In the genomic region with DNA sequence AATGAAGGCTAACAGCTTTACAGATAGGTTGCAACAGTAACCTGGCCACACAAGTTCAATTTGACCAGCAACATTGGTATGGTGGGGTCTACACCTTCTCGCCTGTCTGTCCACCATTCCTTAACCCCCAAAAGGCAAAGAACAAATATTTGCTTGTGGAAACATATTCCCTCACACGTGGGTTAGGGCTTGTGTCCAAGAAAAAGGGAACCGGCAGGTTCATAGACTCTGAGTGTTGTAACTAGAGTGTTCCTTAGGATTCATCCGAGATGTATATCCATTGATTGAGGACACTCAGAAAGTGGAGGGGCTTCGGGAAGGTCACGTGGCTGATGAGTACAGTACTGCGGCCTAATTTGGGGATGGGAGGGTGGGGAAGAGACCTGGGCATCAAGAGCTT, we compare ENCODE assay signal across 8 cellular contexts. TPM values are rescaled to one million over a fixed set of nuclear protein-coding genes. Genes with fewer than 3 reads are reported as not detected.
DNase-seq lines count a peak whose midpoint lies in the region; ATAC-seq and TF ChIP-seq lines count a peak whose summit lies in the region.

No MANE protein-coding gene starts in this region.

- H3K36me3 ChIP-seq in sigmoid colon = no peaks in the 10 kb centered on the region

- TF ChIP-seq CTCF in fibroblast of pulmonary artery (IDR thresholded peaks at IDR 0.05; ENCODE audit: low read length, missing control alignments) (no peak), sigmoid colon (IDR thresholded peaks at IDR 0.05) (no peak)

- CTCF ChIA-PET in T-cell (lab: Charles Lee) = interaction anchor here (0.5 to 0.7 kb wide), 3 partner anchors 10 to 1366 kb away, joined by 3 to 6 read pairs (median 3); no protein-coding TSS in a partner anchor

- peaks cover 4 to 18% (median 14%) of the 10 kb centered on the region in 3 donors for H3K4me1 Mint-ChIP-seq in T-cell

- no peaks in the 10 kb centered on the region for H3K27me3 ChIP-seq in sigmoid colon

- H3K4me3 ChIP-seq in fibroblast of pulmonary artery (replicated peaks; ENCODE audit: low read depth, low read length) (peak overlapping the region; percentile 13), sigmoid colon (peak overlapping the region in 3 of 4 donors; percentile 59 to 63 (median 63))

- POLR2A ChIA-PET in T-cell (lab: Charles Lee) = no interaction called here

- DNase-seq in EL (peak; percentile 42), T-cell (no peak), fibroblast of pulmonary artery (ENCODE audit: low read depth) (peak; percentile 17), sigmoid colon (no peak)

- no peaks in the 10 kb centered on the region for H3K9me3 ChIP-seq in sigmoid colon

- no peaks in the 10 kb centered on the region for H3K36me3 Mint-ChIP-seq in T-cell

- TF ChIP-seq POLR2A in sigmoid colon (IDR thresholded peaks at IDR 0.05) = no peak

- WGBS in sigmoid colon, 2 donors = 21 to 68% methylated on average over 7 of the region's 7 CpGs

- H3K4me3 Mint-ChIP-seq in T-cell = peak overlapping the region; percentile 75

- intact Hi-C loops in sigmoid colon (cut with DNase I) = loop anchor here (5.0 to 10.0 kb wide), 5 partner anchors 52 to 791 kb away; partner anchors contain the start of genes C4orf51, LSM6, OTUD4 and SLC10A7

- ATAC-seq in T-cell (replicated peaks in 1 of 4) (no peak), HG03439 (IDR thresholded peaks at IDR 0.05; ENCODE audit: unreplicated experiment) (no peak), GM18502 (IDR thresholded peaks at IDR 0.05; ENCODE audit: poor library complexity, unreplicated experiment) (no peak), GM18511 (IDR thresholded peaks at IDR 0.05; ENCODE audit: unreplicated experiment) (no peak), GM19023 (IDR thresholded peaks at IDR 0.05; ENCODE audit: unreplicated experiment) (no peak)

- H3K27ac ChIP-seq in sigmoid colon = peak overlapping the region; percentile 96 to 99 (median 97)

- no peak for TF ChIP-seq EP300 in sigmoid colon (IDR thresholded peaks at IDR 0.05)

- H3K27me3 Mint-ChIP-seq in T-cell = peaks cover 4 to 7% of the 10 kb centered on the region in 2 donors

- no peaks in the 10 kb centered on the region for H3K9me3 Mint-ChIP-seq in T-cell

- peak overlapping the region in 1 of 2 donors; percentile 5 for H3K27ac Mint-ChIP-seq in T-cell

- peaks cover 0 to 53% (median 47%) of the 10 kb centered on the region in 4 donors for H3K4me1 ChIP-seq in sigmoid colon

RNA-seq across cellular contexts. Expression of gene C4orf51, which starts 54.1 kb away (rescaled TPM):
- total RNA-seq in T-cell (not detected), sigmoid colon (not detected)
- not detected for polyA plus RNA-seq in sigmoid colon

Comparison
In these comparisons a context has a peak if more than half of its experiments do, and no peak if none do; other contexts are left out.
1. DNase-seq: peak in EL (single experiment) and fibroblast of pulmonary artery (single experiment); none in T-cell (0 of 34) and sigmoid colon (single experiment).